8 cellular contexts compared by ENCODE assay signal in the genomic region with DNA sequence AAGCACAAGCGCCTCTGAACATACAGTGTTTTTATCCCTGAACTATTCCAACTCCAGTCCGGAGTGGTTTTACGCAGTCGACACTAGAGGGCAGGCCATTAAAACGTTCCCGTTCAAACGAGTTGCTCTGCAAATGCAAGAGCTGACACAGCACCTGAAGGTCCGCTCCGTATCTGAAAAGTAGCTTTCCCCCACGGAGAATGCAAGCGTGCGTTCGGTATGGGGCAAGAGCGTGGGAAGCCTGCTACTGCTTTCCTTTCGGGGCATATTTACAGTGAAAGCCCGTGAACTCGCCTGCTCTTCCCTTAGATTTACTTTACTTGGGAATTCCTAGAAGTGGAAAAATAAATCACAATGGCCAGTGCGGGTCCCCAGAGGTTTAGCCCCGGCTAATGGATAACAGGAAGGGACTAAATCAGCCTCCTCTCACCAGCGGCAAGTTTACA.
DNase-seq lines count a peak whose midpoint lies in the region; ATAC-seq and TF ChIP-seq lines count a peak whose summit lies in the region.

No MANE protein-coding gene starts in this region.

- H3K36me3 ChIP-seq in H7 (replicated peaks; ENCODE audit: control insufficient read depth, insufficient read depth, low read length) (no peaks in the 10 kb centered on the region), Loucy (ENCODE audit: insufficient read depth, low read length) (peaks cover 12% of the 10 kb centered on the region; the same call in 1 of the 2 replicates), trophoblast cell (ENCODE audit: control insufficient read depth in 1 of 2, insufficient read depth in 2 of 2, low read length in 2 of 2) (no peaks in the 10 kb centered on the region), upper lobe of right lung (no peaks in the 10 kb centered on the region)

- H3F3A ChIP-seq in Loucy (ENCODE audit: low read depth) = no peaks in the 10 kb centered on the region

- no peak overlapping the region for H4K91ac ChIP-seq in trophoblast cell (ENCODE audit: low read depth, low read length)

- peaks cover 22% of the 10 kb centered on the region for H3K4me1 Mint-ChIP-seq in activated naive CD8-positive, alpha-beta T cell (ENCODE audit: low read depth)

- WGBS in trophoblast cell (ENCODE audit: extremely low coverage, insufficient coverage, insufficient read length) = no CpG with 5 or more reads among the region's 20 CpGs

- H2AK5ac ChIP-seq in trophoblast cell (ENCODE audit: low read length) = no peak overlapping the region

- no peak overlapping the region for H3K14ac ChIP-seq in trophoblast cell (ENCODE audit: low read length)

- no peak overlapping the region for H3K18ac ChIP-seq in trophoblast cell (ENCODE audit: low read length)

- DNase-seq in GDM1 (lab: John Stamatoyannopoulos, UW) (peak; percentile 68), H7 (peak; percentile 72), Right ventricle myocardium superior (peak; percentile 59), trophoblast cell (peak; percentile 57 to 83), upper lobe of right lung (peak; percentile 75)

- no peaks in the 10 kb centered on the region for H4K20me1 ChIP-seq in Loucy (ENCODE audit: insufficient read depth, low read length, poor library complexity, severe bottlenecking)

- H3K4ac ChIP-seq in trophoblast cell (ENCODE audit: low read depth, low read length) = no peak overlapping the region

- H3K9me3 ChIP-seq in Loucy (ENCODE audit: insufficient read depth, low read depth, low read length) (no peaks in the 10 kb centered on the region), trophoblast cell (ENCODE audit: insufficient read depth, low read depth, low read length) (no peaks in the 10 kb centered on the region), upper lobe of right lung (no peaks in the 10 kb centered on the region)

- H3K4me1 ChIP-seq in Loucy (ENCODE audit: insufficient read depth, low read length, poor library complexity, severe bottlenecking) = peaks cover 9% of the 10 kb centered on the region
- no peaks in the 10 kb centered on the region for H3K4me1 ChIP-seq in trophoblast cell (ENCODE audit: control insufficient read depth in 1 of 2, insufficient read depth in 2 of 2, low read length in 2 of 2)
- H3K4me1 ChIP-seq in upper lobe of right lung = peaks cover 10% of the 10 kb centered on the region

- peak overlapping the region; percentile 17 for H3K27ac Mint-ChIP-seq in activated naive CD8-positive, alpha-beta T cell

- no peak overlapping the region for H2BK5ac ChIP-seq in trophoblast cell (ENCODE audit: low read depth, low read length, poor library complexity)

- H2AFZ ChIP-seq in Loucy (ENCODE audit: low read length) (no peak overlapping the region), trophoblast cell (ENCODE audit: insufficient read depth, low read length, poor library complexity) (no peak overlapping the region)

- H3K27me3 ChIP-seq in H7 (ENCODE audit: control insufficient read depth, insufficient read depth, low read length) (no peaks in the 10 kb centered on the region), Loucy (ENCODE audit: insufficient read depth, low read length, poor library complexity, severe bottlenecking) (no peaks in the 10 kb centered on the region), trophoblast cell (ENCODE audit: insufficient read depth, low read length) (no peaks in the 10 kb centered on the region), upper lobe of right lung (no peaks in the 10 kb centered on the region)

- H3K79me2 ChIP-seq in Loucy (ENCODE audit: insufficient read depth, low read length) (no peaks in the 10 kb centered on the region), trophoblast cell (ENCODE audit: control insufficient read depth, insufficient read depth, low read length, poor library complexity) (no peaks in the 10 kb centered on the region)

- H3K23ac ChIP-seq in trophoblast cell (ENCODE audit: low read length) = no peak overlapping the region

- H3K9ac ChIP-seq in Loucy (ENCODE audit: low read depth, low read length, poor library complexity, severe bottlenecking) = no peak overlapping the region
- H3K9ac ChIP-seq in trophoblast cell (ENCODE audit: low read length) = no peak overlapping the region

- no peak overlapping the region for H3K27ac ChIP-seq in trophoblast cell (ENCODE audit: low read depth, low read length)
- no peak overlapping the region for H3K27ac ChIP-seq in upper lobe of right lung

- peak; percentile 69 for TF ChIP-seq CTCF in Loucy (conservative IDR thresholded peaks at IDR 0.05; ENCODE audit: low read length)
- TF ChIP-seq CTCF in upper lobe of right lung (IDR thresholded peaks at IDR 0.05) = peak; percentile 79

- no peaks in the 10 kb centered on the region for H3K9me2 ChIP-seq in Loucy (replicated peaks; ENCODE audit: low read depth, low read length)

- H3K4me3 ChIP-seq in H7 (ENCODE audit: insufficient read depth, low read depth, low read length) (peak overlapping the region; percentile 29), Loucy (ENCODE audit: low read length, poor library complexity, severe bottlenecking) (no peak overlapping the region), trophoblast cell (ENCODE audit: low read depth, low read length) (no peak overlapping the region), upper lobe of right lung (peak overlapping the region; percentile 38)

- H3K27me3 Mint-ChIP-seq in activated naive CD8-positive, alpha-beta T cell = no peaks in the 10 kb centered on the region

- H2BK120ac ChIP-seq in trophoblast cell (ENCODE audit: insufficient read depth, low read length, poor library complexity) = no peak overlapping the region

- no peak overlapping the region for H2BK12ac ChIP-seq in trophoblast cell (ENCODE audit: low read length)

- H3K36me3 Mint-ChIP-seq in activated naive CD8-positive, alpha-beta T cell = peaks cover 6% of the 10 kb centered on the region

- intact Hi-C loops in Right ventricle myocardium superior (cut with DNase I) (loop anchor here (10.0 kb wide), 1 partner anchor 997 kb away; no protein-coding TSS in a partner anchor), upper lobe of right lung (cut with DNase I) (no loop called here)

- no peak overlapping the region for H3K4me2 ChIP-seq in Loucy (ENCODE audit: low read depth, low read length, poor library complexity, severe bottlenecking)
- H3K4me2 ChIP-seq in trophoblast cell (ENCODE audit: low read length) = peak overlapping the region; percentile 74

- H3K9me3 Mint-ChIP-seq in activated naive CD8-positive, alpha-beta T cell (ENCODE audit: low read depth) = no peaks in the 10 kb centered on the region

- H4K12ac ChIP-seq in trophoblast cell (ENCODE audit: low read depth, low read length) = no peak overlapping the region

- ATAC-seq in SK-N-SH treated with all-trans-retinoic acid at 6 μM for 48 hours (peak; percentile 98), Right ventricle myocardium superior (ENCODE audit: poor library complexity) (peak; percentile 97), upper lobe of right lung (peak; percentile 97)

- H3K4me3 Mint-ChIP-seq in activated naive CD8-positive, alpha-beta T cell = peak overlapping the region; percentile 70

- H4K8ac ChIP-seq in trophoblast cell (ENCODE audit: low read depth, low read length) = no peak overlapping the region

- H3K79me1 ChIP-seq in trophoblast cell (ENCODE audit: low read length) = no peaks in the 10 kb centered on the region

TF ChIP-seq in SK-N-SH treated with all-trans-retinoic acid at 6 μM for 48 hours, 23 proteins besides CTCF, POLR2A, EP300 and RAD21:
- TF ChIP-seq TOX (CRISPR knock-in tag; IDR thresholded peaks at IDR 0.05; ENCODE audit: borderline replicate concordance) (no peak), ZNF70 (CRISPR knock-in tag; IDR thresholded peaks at IDR 0.05) (peak; percentile 43; the same call in 1 of the 2 replicates)
- TF ChIP-seq, protein P1, sequence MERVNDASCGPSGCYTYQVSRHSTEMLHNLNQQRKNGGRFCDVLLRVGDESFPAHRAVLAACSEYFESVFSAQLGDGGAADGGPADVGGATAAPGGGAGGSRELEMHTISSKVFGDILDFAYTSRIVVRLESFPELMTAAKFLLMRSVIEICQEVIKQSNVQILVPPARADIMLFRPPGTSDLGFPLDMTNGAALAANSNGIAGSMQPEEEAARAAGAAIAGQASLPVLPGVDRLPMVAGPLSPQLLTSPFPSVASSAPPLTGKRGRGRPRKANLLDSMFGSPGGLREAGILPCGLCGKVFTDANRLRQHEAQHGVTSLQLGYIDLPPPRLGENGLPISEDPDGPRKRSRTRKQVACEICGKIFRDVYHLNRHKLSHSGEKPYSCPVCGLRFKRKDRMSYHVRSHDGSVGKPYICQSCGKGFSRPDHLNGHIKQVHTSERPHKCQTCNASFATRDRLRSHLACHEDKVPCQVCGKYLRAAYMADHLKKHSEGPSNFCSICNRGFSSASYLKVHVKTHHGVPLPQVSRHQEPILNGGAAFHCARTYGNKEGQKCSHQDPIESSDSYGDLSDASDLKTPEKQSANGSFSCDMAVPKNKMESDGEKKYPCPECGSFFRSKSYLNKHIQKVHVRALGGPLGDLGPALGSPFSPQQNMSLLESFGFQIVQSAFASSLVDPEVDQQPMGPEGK (CRISPR knock-in tag; IDR thresholded peaks at IDR 0.05; ENCODE audit: borderline replicate concordance) = 0 out of 2 replicates have a peak, but pooled peaks have one; percentile 15

Comparison
In these comparisons a context has a peak if more than half of its experiments do, and no peak if none do; other contexts are left out.
1. H3K4me3 ChIP-seq: peak in H7 (single experiment) and upper lobe of right lung (single experiment); none in Loucy (single experiment) and trophoblast cell (single experiment).
2. Peak in every context shown above with its lines, with median percentiles within 50 percentile points of each other: DNase-seq and ATAC-seq.